In the genomic region with DNA sequence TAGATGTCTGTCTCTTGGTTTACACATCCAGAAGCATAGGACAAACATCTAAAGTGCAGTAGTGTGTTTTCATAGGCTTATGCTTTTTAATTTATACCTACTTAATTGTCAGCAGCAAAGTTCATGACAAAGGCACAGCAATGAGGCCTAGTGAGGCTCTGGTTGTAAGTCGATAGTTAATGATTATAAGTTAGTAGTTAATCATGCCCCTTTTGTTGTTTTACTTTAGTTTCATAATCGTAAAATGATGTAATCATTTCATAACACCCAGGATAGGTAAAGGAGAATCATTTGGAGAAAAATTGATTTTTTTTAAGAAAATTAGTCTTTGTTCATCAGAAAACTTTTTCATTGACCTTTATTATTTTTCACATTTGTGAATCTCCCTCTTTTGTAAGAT, we compare ENCODE assay signal across 16 cellular contexts.
DNase-seq lines count a peak whose midpoint lies in the region; ATAC-seq, FAIRE-seq and TF ChIP-seq lines count a peak whose summit lies in the region.
"Had no signal": no experiment of that assay in that cellular context is flagged by ENCODE, and none has a peak within 500 bp of the region (broad histone marks: within the 10 kb centered on the region; RNA-seq: fewer than 3 reads in every experiment).

No MANE protein-coding gene starts in this region.

- TF ChIP-seq EP300 in A549 (IDR thresholded peaks at IDR 0.05): no peak

- no peaks in the 10 kb centered on the region for H3K27me3 ChIP-seq in liver (ENCODE audit: control insufficient read depth in 4 of 4, insufficient read depth in 4 of 4, low read length in 3 of 4)
- peaks cover 4% of the 10 kb centered on the region; the same call in 1 of the 2 replicates for H3K27me3 ChIP-seq in SJCRH30
- H3K27me3 ChIP-seq: BLaER1 had no signal

- POLR2A ChIA-PET in A549 (lab: Yijun Ruan, JAX): no interaction called here
- POLR2A ChIA-PET in HEK293 (lab: Yijun Ruan, JAX): no interaction called here

- H3K4me3 ChIP-seq in A549 (no peak overlapping the region), HEK293 (ENCODE audit: low read depth, low read length) (no peak overlapping the region), liver (ENCODE audit: low read depth in 1 of 3, low read length in 3 of 3) (no peak overlapping the region), SJCRH30 (no peak overlapping the region)
- H3K4me3 ChIP-seq: BLaER1, GM23338 had no signal

- WGBS in A549 (ENCODE audit: missing lambda C conversion rate): 20% methylated on average over 2 of the region's 2 CpGs
- WGBS in liver: 40% methylated on average over 2 of the region's 2 CpGs

- H3K36me3 ChIP-seq in HEK293 (ENCODE audit: control insufficient read depth in 2 of 2, insufficient read depth in 1 of 2, low read length in 2 of 2) (no peaks in the 10 kb centered on the region), liver (ENCODE audit: control insufficient read depth in 4 of 4, insufficient read depth in 3 of 4, low read depth in 1 of 4, low read length in 3 of 4) (no peaks in the 10 kb centered on the region), SJCRH30 (no peaks in the 10 kb centered on the region)
- H3K36me3 ChIP-seq: BLaER1 had no signal

- no peak overlapping the region for H3K9ac ChIP-seq in liver (ENCODE audit: low read depth in 1 of 2, low read length in 2 of 2)
- H3K9ac ChIP-seq: BLaER1 had no signal

- H3K4me1 ChIP-seq in A549: peaks cover 7% of the 10 kb centered on the region; the same call in 1 of the 3 replicates
- no peaks in the 10 kb centered on the region for H3K4me1 ChIP-seq in HEK293 (ENCODE audit: control insufficient read depth, insufficient read depth, low read length)
- peaks cover 0 to 10% (median 3%) of the 10 kb centered on the region in 4 donors for H3K4me1 ChIP-seq in liver (ENCODE audit: control insufficient read depth in 4 of 4, insufficient read depth in 4 of 4, low read length in 3 of 4)
- no peaks in the 10 kb centered on the region for H3K4me1 ChIP-seq in SJCRH30
- H3K4me1 ChIP-seq: BLaER1 had no signal

- peak overlapping the region; percentile 38 for H3K4me2 ChIP-seq in A549
- H3K4me2 ChIP-seq: BLaER1, GM23338 had no signal

- no peak for FAIRE-seq in A549 (lab: Jason Lieb, UNC)
- FAIRE-seq in islet of Langerhans (lab: Jason Lieb, UNC): peak; percentile 41
- FAIRE-seq: HTR-8/SVneo had no signal

- TF ChIP-seq CTCF in A549 (IDR thresholded peaks at IDR 0.05) (no peak), HEK293 (tag by site-specific recombination; IDR thresholded peaks at IDR 0.05) (no peak), liver (IDR thresholded peaks at IDR 0.05; ENCODE audit: low read depth, low read length, missing input control) (no peak)

- CTCF ChIA-PET in A549 (lab: Yijun Ruan, JAX): no interaction called here
- CTCF ChIA-PET in HEK293 (lab: Yijun Ruan, JAX): no interaction called here

- no peak for ATAC-seq in A549
- no peak for ATAC-seq in HG02981 (IDR thresholded peaks at IDR 0.05; ENCODE audit: unreplicated experiment)
- no peak for ATAC-seq in GM18868 (IDR thresholded peaks at IDR 0.05; ENCODE audit: unreplicated experiment)
- ATAC-seq: GM23338 had no signal

- no peak for DNase-seq in A549 (ENCODE audit: low read depth in 1 of 2, low spot score in 1 of 2)
- no peak for DNase-seq in SJCRH30
- DNase-seq in NCI-H2029 treated with DMSO at 0.1 percent for 48 hours (lab: John Stamatoyannopoulos, UW): no peak
- DNase-seq: AML-193, DND-41, GF-D8, H7 had no signal

- no peaks in the 10 kb centered on the region for H3K9me3 ChIP-seq in A549
- H3K9me3 ChIP-seq in HEK293 (ENCODE audit: control insufficient read depth, insufficient read depth, low read depth, low read length): no peaks in the 10 kb centered on the region
- no peaks in the 10 kb centered on the region for H3K9me3 ChIP-seq in liver (ENCODE audit: control insufficient read depth in 4 of 4, low read length in 3 of 4)
- H3K9me3 ChIP-seq in SJCRH30 (replicated peaks): no peaks in the 10 kb centered on the region
- H3K9me3 ChIP-seq: BLaER1 had no signal

- TF ChIP-seq RAD21 in A549 (conservative IDR thresholded peaks at IDR 0.05 in 1 of 2, IDR thresholded peaks at IDR 0.05 in 1 of 2) (no peak), liver (IDR thresholded peaks at IDR 0.05) (no peak)

- TF ChIP-seq POLR2A in A549 (IDR thresholded peaks at IDR 0.05; ENCODE audit: low read length): no peak

- H3K27ac ChIP-seq in A549 (no peak overlapping the region), HEK293 (ENCODE audit: extremely low read depth, low read depth, low read length) (no peak overlapping the region), liver (ENCODE audit: low read depth in 1 of 2, low read length in 2 of 2) (no peak overlapping the region), SJCRH30 (no peak overlapping the region)
- H3K27ac ChIP-seq: 22Rv1, BLaER1 had no signal

TF ChIP-seq in A549, 52 proteins besides CTCF, POLR2A, EP300 and RAD21 (continues in another document):
- no peak for TF ChIP-seq ZSCAN20 (CRISPR knock-in tag; IDR thresholded peaks at IDR 0.05)
- no peak for TF ChIP-seq EHMT2 (IDR thresholded peaks at IDR 0.05; ENCODE audit: low read depth)
- no peak for TF ChIP-seq FOSL2 (IDR thresholded peaks at IDR 0.05)
- TF ChIP-seq FOSL2 (CRISPR knock-in tag; IDR thresholded peaks at IDR 0.05): no peak
- TF ChIP-seq KDM5A (IDR thresholded peaks at IDR 0.05): no peak
- TF ChIP-seq CBX2 (IDR thresholded peaks at IDR 0.05; ENCODE audit: borderline replicate concordance, low read depth): no peak
- no peak for TF ChIP-seq BHLHE40 (IDR thresholded peaks at IDR 0.05; ENCODE audit: low read depth, low read length)
- TF ChIP-seq MAZ (IDR thresholded peaks at IDR 0.05; ENCODE audit: borderline replicate concordance, low read depth, low read length): no peak
- no peak for TF ChIP-seq RNF2 (IDR thresholded peaks at IDR 0.05; ENCODE audit: borderline replicate concordance, low read depth)
- TF ChIP-seq EHF (CRISPR knock-in tag; IDR thresholded peaks at IDR 0.05): no peak
- TF ChIP-seq CHD4 (IDR thresholded peaks at IDR 0.05; ENCODE audit: borderline replicate concordance): no peak
- no peak for TF ChIP-seq CBX8 (IDR thresholded peaks at IDR 0.05)
- TF ChIP-seq, protein P1, sequence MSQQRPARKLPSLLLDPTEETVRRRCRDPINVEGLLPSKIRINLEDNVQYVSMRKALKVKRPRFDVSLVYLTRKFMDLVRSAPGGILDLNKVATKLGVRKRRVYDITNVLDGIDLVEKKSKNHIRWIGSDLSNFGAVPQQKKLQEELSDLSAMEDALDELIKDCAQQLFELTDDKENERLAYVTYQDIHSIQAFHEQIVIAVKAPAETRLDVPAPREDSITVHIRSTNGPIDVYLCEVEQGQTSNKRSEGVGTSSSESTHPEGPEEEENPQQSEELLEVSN (IDR thresholded peaks at IDR 0.05; ENCODE audit: borderline replicate concordance, low read depth): no peak
- TF ChIP-seq ZFP36 (IDR thresholded peaks at IDR 0.05; ENCODE audit: borderline replicate concordance, partially characterized antibody): no peak

TF ChIP-seq in HEK293, 187 proteins besides CTCF, POLR2A, EP300 and RAD21 (continues in another document):
- TF ChIP-seq ZNF16 (tag by site-specific recombination; IDR thresholded peaks at IDR 0.05; ENCODE audit: low read depth) (no peak), ZBTB11 (tag by site-specific recombination; conservative IDR thresholded peaks at IDR 0.05; ENCODE audit: low read depth) (no peak)

TF ChIP-seq in liver, 16 proteins besides CTCF, POLR2A, EP300 and RAD21:
- TF ChIP-seq YY1 (IDR thresholded peaks at IDR 0.05) (no peak), JUND (IDR thresholded peaks at IDR 0.05) (peak in 1 of 2 donors; percentile 18), ATF3 (IDR thresholded peaks at IDR 0.05) (peak; percentile 17)
